Comparison of ENCODE assay signal across 8 cellular contexts in the genomic region with DNA sequence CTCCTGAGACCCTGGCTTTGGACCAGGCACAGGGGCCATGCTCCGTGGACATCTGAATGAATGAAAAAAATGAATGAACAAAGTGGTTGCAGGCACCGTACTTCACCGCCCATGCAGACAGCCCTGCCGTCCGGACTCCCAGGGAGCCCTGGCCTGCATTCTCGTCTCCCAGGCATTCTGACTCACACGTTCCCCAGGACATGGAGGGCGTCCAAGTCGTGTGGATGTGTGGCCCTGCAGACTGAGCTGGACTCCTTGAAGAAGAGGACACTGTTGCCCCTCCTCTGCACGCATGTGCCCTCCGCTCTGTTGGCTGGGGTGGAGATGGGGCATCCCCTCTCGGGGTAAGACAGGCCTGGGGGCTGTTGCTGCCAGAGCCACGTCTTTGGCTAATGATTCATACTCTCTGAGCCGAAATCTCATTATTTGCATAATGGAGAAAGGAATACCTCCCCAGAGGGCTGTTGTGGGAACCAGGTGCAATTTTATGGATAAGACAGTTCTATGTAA. TPM values are rescaled to one million over a fixed set of nuclear protein-coding genes. Genes with fewer than 3 reads are reported as not detected.
DNase-seq lines count a peak whose midpoint lies in the region; ATAC-seq, FAIRE-seq and TF ChIP-seq lines count a peak whose summit lies in the region.

No MANE protein-coding gene starts in this region.

- no peaks in the 10 kb centered on the region for H4K20me1 ChIP-seq in fibroblast of lung (ENCODE audit: control insufficient read depth, extremely low read depth, insufficient read depth, low read length)

- intact Hi-C loops in pancreas (cut with DNase I) (no loop called here), esophagus squamous epithelium (cut with DNase I) (no loop called here)

- H3K27me3 ChIP-seq in fibroblast of lung (ENCODE audit: control insufficient read depth, insufficient read depth, low read length) = no peaks in the 10 kb centered on the region
- H3K27me3 ChIP-seq in pancreas = no peaks in the 10 kb centered on the region
- peaks cover 0 to 62% (median 0%) of the 10 kb centered on the region in 4 donors for H3K27me3 ChIP-seq in esophagus squamous epithelium

- H3K36me3 ChIP-seq in fibroblast of lung (ENCODE audit: control insufficient read depth, insufficient read depth, low read length) (no peaks in the 10 kb centered on the region), pancreas (no peaks in the 10 kb centered on the region), esophagus squamous epithelium (no peaks in the 10 kb centered on the region)

- no peak for FAIRE-seq in pancreas (lab: Jason Lieb, UNC)

- no peak overlapping the region for H2AFZ ChIP-seq in fibroblast of lung (ENCODE audit: low read length)

- DNase-seq in COLO829 (ENCODE audit: low spot score) = peak; percentile 52
- DNase-seq in NCI-H2171 treated with DMSO at 0.1 percent for 48 hours (lab: John Stamatoyannopoulos, UW) = peak; percentile 89
- peak; percentile 90 to 97 for DNase-seq in fibroblast of lung (ENCODE audit: low read depth in 2 of 2)
- peak in 1 of 6 donors; percentile 29 for DNase-seq in pancreas
- no peak for DNase-seq in activated CD4-positive, alpha-beta T cell treated with anti-CD3 and anti-CD28 coated beads, Interleukin-2, amount 50 U/mL, for 1 hour
- DNase-seq in esophagus squamous epithelium (lab: John Stamatoyannopoulos, UW) = no peak

- H3K27ac ChIP-seq in fibroblast of lung (ENCODE audit: insufficient read depth, low read length) (peak overlapping the region; percentile 84), pancreas (no peak overlapping the region), esophagus squamous epithelium (peak overlapping the region in 2 of 4 donors; percentile 5 to 39)

- no peak for TF ChIP-seq POLR2A in esophagus squamous epithelium (IDR thresholded peaks at IDR 0.05)

- no peak overlapping the region for H3K9ac ChIP-seq in fibroblast of lung (ENCODE audit: insufficient read depth, low read length)

- no peak for TF ChIP-seq CTCF in fibroblast of lung (conservative IDR thresholded peaks at IDR 0.05 in 1 of 2, IDR thresholded peaks at IDR 0.05 in 1 of 2; ENCODE audit: low read depth in 1 of 2, low read length in 2 of 2)
- no peak for TF ChIP-seq CTCF in pancreas (IDR thresholded peaks at IDR 0.05)
- TF ChIP-seq CTCF in esophagus squamous epithelium (IDR thresholded peaks at IDR 0.05) = no peak

- H3K4me3 ChIP-seq in fibroblast of lung (replicated peaks in 1 of 4; ENCODE audit: control extremely low read depth in 1 of 4, insufficient read depth in 1 of 4, low read depth in 3 of 4, low read length in 4 of 4) (no peak overlapping the region), pancreas (no peak overlapping the region), esophagus squamous epithelium (no peak overlapping the region)

- H3K9me3 ChIP-seq in fibroblast of lung (ENCODE audit: control insufficient read depth, insufficient read depth, low read depth, low read length) = no peaks in the 10 kb centered on the region
- no peaks in the 10 kb centered on the region for H3K9me3 ChIP-seq in pancreas
- peaks cover 0 to 11% (median 0%) of the 10 kb centered on the region in 3 donors for H3K9me3 ChIP-seq in esophagus squamous epithelium

- 42 to 49% methylated on average over 14 of the region's 14 CpGs for WGBS in pancreas, 2 donors
- 4 to 44% methylated on average over 3 to 8 of the region's 14 CpGs for WGBS in esophagus squamous epithelium, 2 donors

- ATAC-seq in pancreas = peak in 3 of 4 donors; percentile 46 to 70 (median 67)
- no peak for ATAC-seq in HG03442 (IDR thresholded peaks at IDR 0.05; ENCODE audit: unreplicated experiment)
- ATAC-seq in GM19328 (IDR thresholded peaks at IDR 0.05; ENCODE audit: unreplicated experiment) = no peak

- no peaks in the 10 kb centered on the region for H3K79me2 ChIP-seq in fibroblast of lung (ENCODE audit: control insufficient read depth, insufficient read depth, low read length)

- H3K4me1 ChIP-seq in fibroblast of lung (ENCODE audit: control insufficient read depth, extremely low read depth, insufficient read depth, low read length) = peaks cover 16% of the 10 kb centered on the region
- H3K4me1 ChIP-seq in pancreas = no peaks in the 10 kb centered on the region
- peaks cover 9 to 37% (median 25%) of the 10 kb centered on the region in 3 donors for H3K4me1 ChIP-seq in esophagus squamous epithelium

- H3K4me2 ChIP-seq in fibroblast of lung (ENCODE audit: extremely low read depth, insufficient read depth, low read length) = peak overlapping the region; percentile 73

RNA-seq across cellular contexts. Expression of gene RTL6, which starts 49.7 kb away (rescaled TPM):
- total RNA-seq in fibroblast of lung (16.9 and 17.7 TPM in 2 replicates), pancreas (10 to 100 TPM in 1 of 6 donors, 1 to 10 TPM in 5; 6.2 to 12.9 (median 8.8) TPM), esophagus squamous epithelium (10 to 100 TPM in 1 of 4 donors, 1 to 10 TPM in 3; 6.7 to 16.6 (median 8.4) TPM)
- polyA plus RNA-seq in fibroblast of lung (17.1 and 17.4 TPM in 2 replicates), pancreas (1 to 10 TPM; 3.1 to 6.2 TPM)
- polyA plus RNA-seq in fibroblast of lung (2012) = 18.0 and 18.5 TPM in 2 replicates
- 57.8 and 62.6 TPM in 2 replicates for polyA minus RNA-seq in fibroblast of lung (ENCODE audit: low replicate concordance)

Comparison
In these comparisons a context has a peak if more than half of its experiments do, and no peak if none do; other contexts are left out.
1. DNase-seq: peak in COLO829 (single experiment), NCI-H2171 treated with DMSO at 0.1 percent for 48 hours (single experiment) and fibroblast of lung (2 of 2); none in activated CD4-positive, alpha-beta T cell treated with anti-CD3 and anti-CD28 coated beads, Interleukin-2, amount 50 U/mL, for 1 hour (single experiment) and esophagus squamous epithelium (single experiment).
2. ATAC-seq: peak in pancreas (3 of 4); none in HG03442 (single experiment) and GM19328 (single experiment).